13 cellular contexts compared by ENCODE assay signal in genomic region chr22:41560095-41560487, GRCh38. TPM values are rescaled to one million over a fixed set of nuclear protein-coding genes. Genes with fewer than 3 reads are reported as not detected.
DNase-seq lines count a peak whose midpoint lies in the region; ATAC-seq and TF ChIP-seq lines count a peak whose summit lies in the region.
"Had no signal": no experiment of that assay in that cellular context is flagged by ENCODE, and none has a peak within 500 bp of the region (broad histone marks: within the 10 kb centered on the region; RNA-seq: fewer than 3 reads in every experiment).

No MANE protein-coding gene starts in this region.

- no peak overlapping the region; a peak in 1 of 4 replicates for H3K27ac ChIP-seq in SK-N-SH (ENCODE audit: low read depth in 2 of 2, low read length in 1 of 2)
- peak overlapping the region; percentile 19 to 91 (median 70) for H3K27ac ChIP-seq in esophagus squamous epithelium
- peak overlapping the region; percentile 96 to 99 for H3K27ac ChIP-seq in uterus
- H3K27ac ChIP-seq: epithelial cell of prostate had no signal

- no peak for DNase-seq in SK-N-SH
- no peak for DNase-seq in esophagus squamous epithelium (lab: John Stamatoyannopoulos, UW)
- DNase-seq in nephron progenitor cell, result no peak
- no peak for DNase-seq in uterus
- no peak for DNase-seq in activated naive CD8-positive, alpha-beta T cell treated with anti-CD3 and anti-CD28 coated beads for 36 hours
- DNase-seq in erythroblast (lab: John Stamatoyannopoulos, UW), result no peak
- DNase-seq in DMS79 treated with DMSO at 0.1 percent for 48 hours (lab: John Stamatoyannopoulos, UW), result no peak
- DNase-seq: 8988T, DMS 273 treated with DMSO at 0.1 percent for 48 hours, NCI-H2029 treated with DMSO at 0.1 percent for 48 hours had no signal

- peaks cover 12% of the 10 kb centered on the region for H3K27me3 Mint-ChIP-seq in nephron progenitor cell (ENCODE audit: low read depth, poor library complexity)
- H3K27me3 Mint-ChIP-seq in activated naive CD8-positive, alpha-beta T cell treated with anti-CD3 and anti-CD28 coated beads for 36 hours, result peaks cover 44% of the 10 kb centered on the region

- H3K4me3 Mint-ChIP-seq in nephron progenitor cell, result peak overlapping the region; percentile 74
- H3K4me3 Mint-ChIP-seq in activated naive CD8-positive, alpha-beta T cell treated with anti-CD3 and anti-CD28 coated beads for 36 hours, result no peak overlapping the region
- H3K4me3 Mint-ChIP-seq: activated T-helper 1 cell treated with anti-CD3 and anti-CD28 coated beads, Interleukin-12 subunit alpha, Interleukin-12 subunit beta, Interleukin-2, Interleukin-4 antibody, amounts not matched to agents 30 ng/mL and 10 ng/mL and 1 ng/mL, durations not matched to agents 14 hours and 24 hours and 36 hours had no signal

- H4K20me1 ChIP-seq in SK-N-SH (ENCODE audit: insufficient read depth), result no peaks in the 10 kb centered on the region

- TF ChIP-seq RAD21 in SK-N-SH (IDR thresholded peaks at IDR 0.05; ENCODE audit: low read length), result no peak

- no peak for TF ChIP-seq EP300 in SK-N-SH (IDR thresholded peaks at IDR 0.05; ENCODE audit: borderline replicate concordance in 1 of 2, low read depth in 1 of 2, low read length in 1 of 2)

- TF ChIP-seq POLR2A in esophagus squamous epithelium (IDR thresholded peaks at IDR 0.05), result no peak
- no peak for TF ChIP-seq POLR2A in uterus (IDR thresholded peaks at IDR 0.05)
- no peak for TF ChIP-seq POLR2A in erythroblast (IDR thresholded peaks at IDR 0.05; ENCODE audit: low read length)

- no peaks in the 10 kb centered on the region for H3K79me2 ChIP-seq in SK-N-SH (ENCODE audit: insufficient read depth)

- H3K9me3 Mint-ChIP-seq in nephron progenitor cell, result no peaks in the 10 kb centered on the region
- H3K9me3 Mint-ChIP-seq in activated naive CD8-positive, alpha-beta T cell treated with anti-CD3 and anti-CD28 coated beads for 36 hours, result no peaks in the 10 kb centered on the region
- H3K9me3 Mint-ChIP-seq: activated T-helper 1 cell treated with anti-CD3 and anti-CD28 coated beads, Interleukin-12 subunit alpha, Interleukin-12 subunit beta, Interleukin-2, Interleukin-4 antibody, amounts not matched to agents 30 ng/mL and 10 ng/mL and 1 ng/mL, durations not matched to agents 14 hours and 24 hours and 36 hours had no signal

- intact Hi-C loops in esophagus squamous epithelium (cut with DNase I) (no loop called here), uterus (cut with DNase I; ENCODE audit: low total_unique reads) (no loop called here)

- ATAC-seq in SK-N-SH treated with all-trans-retinoic acid at 6 μM for 48 hours, result no peak

- peak overlapping the region; percentile 76; the same call in 1 of the 2 replicates for H3K4me2 ChIP-seq in SK-N-SH

- peak overlapping the region; percentile 48 for H3K27ac Mint-ChIP-seq in nephron progenitor cell
- no peak overlapping the region for H3K27ac Mint-ChIP-seq in activated naive CD8-positive, alpha-beta T cell treated with anti-CD3 and anti-CD28 coated beads for 36 hours
- H3K27ac Mint-ChIP-seq: activated T-helper 1 cell treated with anti-CD3 and anti-CD28 coated beads, Interleukin-12 subunit alpha, Interleukin-12 subunit beta, Interleukin-2, Interleukin-4 antibody, amounts not matched to agents 30 ng/mL and 10 ng/mL and 1 ng/mL, durations not matched to agents 14 hours and 24 hours and 36 hours had no signal

- CTCF ChIA-PET in SK-N-SH (lab: Yijun Ruan, JAX), result interaction anchor here (2.1 kb wide), 1 partner anchor 37 kb away, joined by 6 read pairs; no protein-coding TSS in a partner anchor

- H3K9me2 ChIP-seq in SK-N-SH, result no peaks in the 10 kb centered on the region

- H2AFZ ChIP-seq in SK-N-SH (ENCODE audit: low read depth), result no peak overlapping the region

- TF ChIP-seq CTCF in SK-N-SH (IDR thresholded peaks at IDR 0.05) (no peak), esophagus squamous epithelium (IDR thresholded peaks at IDR 0.05) (no peak), nephron progenitor cell (IDR thresholded peaks at IDR 0.05) (no peak), uterus (IDR thresholded peaks at IDR 0.05) (no peak)

- H3K27me3 ChIP-seq in SK-N-SH (ENCODE audit: insufficient read depth), result no peaks in the 10 kb centered on the region
- H3K27me3 ChIP-seq in esophagus squamous epithelium, result peaks cover 0 to 46% (median 0%) of the 10 kb centered on the region in 4 donors
- H3K27me3 ChIP-seq in uterus, result no peaks in the 10 kb centered on the region

- peaks cover 6% of the 10 kb centered on the region for H3F3A ChIP-seq in SK-N-SH (replicated peaks; ENCODE audit: insufficient read depth)

- POLR2A ChIA-PET in SK-N-SH (lab: Yijun Ruan, JAX), result no interaction called here

- peaks cover 3 to 41% of the 10 kb centered on the region in 2 experiments; a peak in 2 of 4 replicates for H3K4me1 ChIP-seq in SK-N-SH (ENCODE audit: control insufficient read depth in 1 of 2, insufficient read depth in 2 of 2, low read depth in 1 of 2, low read length in 1 of 2)
- H3K4me1 ChIP-seq in esophagus squamous epithelium, result peaks cover 3 to 53% (median 13%) of the 10 kb centered on the region in 3 donors
- H3K4me1 ChIP-seq in uterus, result peaks cover 5 to 12% of the 10 kb centered on the region in 2 donors

- 85% methylated on average over 4 of the region's 7 CpGs for WGBS in SK-N-SH (ENCODE audit: low lambda C conversion rate)
- 46 to 62% methylated on average over 5 to 7 of the region's 7 CpGs for WGBS in esophagus squamous epithelium, 2 donors

- H3K36me3 ChIP-seq in SK-N-SH (replicated peaks in 1 of 2; ENCODE audit: control insufficient read depth in 1 of 2, insufficient read depth in 2 of 2, low read length in 1 of 2) (no peaks in the 10 kb centered on the region), esophagus squamous epithelium (no peaks in the 10 kb centered on the region), uterus (no peaks in the 10 kb centered on the region)

- H3K36me3 Mint-ChIP-seq in nephron progenitor cell (ENCODE audit: low read depth), result no peaks in the 10 kb centered on the region
- no peaks in the 10 kb centered on the region for H3K36me3 Mint-ChIP-seq in activated naive CD8-positive, alpha-beta T cell treated with anti-CD3 and anti-CD28 coated beads for 36 hours

- no peak overlapping the region for H3K9ac ChIP-seq in SK-N-SH

- peaks cover 82% of the 10 kb centered on the region for H3K4me1 Mint-ChIP-seq in nephron progenitor cell
- H3K4me1 Mint-ChIP-seq in activated naive CD8-positive, alpha-beta T cell treated with anti-CD3 and anti-CD28 coated beads for 36 hours, result peaks cover 6% of the 10 kb centered on the region

- H3K9me3 ChIP-seq in SK-N-SH, result no peaks in the 10 kb centered on the region
- no peaks in the 10 kb centered on the region for H3K9me3 ChIP-seq in esophagus squamous epithelium
- H3K9me3 ChIP-seq in uterus, result no peaks in the 10 kb centered on the region

- H3K4me3 ChIP-seq in SK-N-SH (ENCODE audit: low read depth in 2 of 2, low read length in 1 of 2), result peak overlapping the region in 1 of 2 experiments; percentile 50; a peak in 1 of 4 replicates
- peak overlapping the region in 1 of 4 donors; percentile 57 for H3K4me3 ChIP-seq in esophagus squamous epithelium
- H3K4me3 ChIP-seq in uterus, result peak overlapping the region; percentile 60

TF ChIP-seq in SK-N-SH, 30 proteins besides CTCF, POLR2A, EP300 and RAD21:
- TF ChIP-seq FOXM1 (IDR thresholded peaks at IDR 0.05; ENCODE audit: low read depth) (no peak), EZH2phosphoT487 (IDR thresholded peaks at IDR 0.05; ENCODE audit: borderline replicate concordance, low read depth) (no peak), MAX (IDR thresholded peaks at IDR 0.05; ENCODE audit: low read depth) (no peak), FOXJ3 (CRISPR knock-in tag; IDR thresholded peaks at IDR 0.05) (no peak), ELF1 (IDR thresholded peaks at IDR 0.05) (no peak)
TF ChIP-seq in SK-N-SH: peak in this region for 0.

TF ChIP-seq in SK-N-SH treated with all-trans-retinoic acid at 6 μM for 48 hours, 23 proteins besides CTCF, POLR2A, EP300 and RAD21:
- no peak for TF ChIP-seq ZC3H10 (CRISPR knock-in tag; IDR thresholded peaks at IDR 0.05)
- TF ChIP-seq SNAI2 (CRISPR knock-in tag; IDR thresholded peaks at IDR 0.05), result no peak
- TF ChIP-seq ZNF565 (CRISPR knock-in tag; conservative IDR thresholded peaks at IDR 0.05; ENCODE audit: low read depth), result no peak
- TF ChIP-seq CSDC2 (CRISPR knock-in tag; IDR thresholded peaks at IDR 0.05), result no peak
- no peak for TF ChIP-seq RARB (CRISPR knock-in tag; IDR thresholded peaks at IDR 0.05)
- no peak for TF ChIP-seq ZFP3 (CRISPR knock-in tag; IDR thresholded peaks at IDR 0.05)
- no peak for TF ChIP-seq TOX (CRISPR knock-in tag; IDR thresholded peaks at IDR 0.05; ENCODE audit: borderline replicate concordance)
- no peak for TF ChIP-seq ESRRG (CRISPR knock-in tag; IDR thresholded peaks at IDR 0.05)

RNA-seq across cellular contexts. Expression of gene CSDC2, which starts 0.7 kb away (rescaled TPM):
- 5.5 and 5.7 TPM in 2 replicates for polyA plus RNA-seq in SK-N-SH (2012; rRNA removed)
- polyA plus RNA-seq in SK-N-SH (2012; cell fraction: cytosol; rRNA removed), result 2.0 and 3.4 TPM in 2 replicates
- 11.8 and 13.9 TPM in 2 replicates for polyA plus RNA-seq in SK-N-SH (2012; cell fraction: nucleus; rRNA removed)
- total RNA-seq in esophagus squamous epithelium (1 to 10 TPM in 2 of 4 donors, under 1 TPM in 2; 0.19 to 2.7 (median 0.73) TPM), uterus (10 to 100 TPM in 2 of 4 donors, 1 to 10 TPM in 2; 2.4 to 83.0 (median 19.6) TPM)
- total RNA-seq in activated naive CD8-positive, alpha-beta T cell treated with anti-CD3 and anti-CD28 coated beads for 36 hours, result not detected
- total RNA-seq: activated T-helper 1 cell treated with anti-CD3 and anti-CD28 coated beads, Interleukin-12 subunit alpha, Interleukin-12 subunit beta, Interleukin-2, Interleukin-4 antibody, amounts not matched to agents 30 ng/mL and 10 ng/mL and 1 ng/mL, durations not matched to agents 14 hours and 24 hours and 36 hours had no signal

RNA-seq across cellular contexts. Expression of gene POLR3H, which starts 15.8 kb away (rescaled TPM):
- polyA plus RNA-seq in SK-N-SH (2012; rRNA removed), result 22.9 and 25.8 TPM in 2 replicates
- polyA plus RNA-seq in SK-N-SH (2012; cell fraction: cytosol; rRNA removed), result 17.1 and 22.6 TPM in 2 replicates
- polyA plus RNA-seq in SK-N-SH (2012; cell fraction: nucleus; rRNA removed), result 16.8 and 21.7 TPM in 2 replicates
- 10 to 100 TPM; 13.7 to 23.3 (median 16.1) TPM for total RNA-seq in esophagus squamous epithelium
- total RNA-seq in uterus, result 10 to 100 TPM in 2 of 4 donors, 1 to 10 TPM in 2; 3.2 to 41.9 (median 16.6) TPM
- total RNA-seq in activated naive CD8-positive, alpha-beta T cell treated with anti-CD3 and anti-CD28 coated beads for 36 hours, result 10 to 100 TPM; 69.2 to 70.1 TPM

RNA-seq across cellular contexts. Expression of gene PMM1, which starts 29.5 kb away (rescaled TPM):
- 44.3 and 46.4 TPM in 2 replicates for polyA plus RNA-seq in SK-N-SH (2012; rRNA removed)
- polyA plus RNA-seq in SK-N-SH (2012; cell fraction: cytosol; rRNA removed), result 29.1 and 34.9 TPM in 2 replicates
- polyA plus RNA-seq in SK-N-SH (2012; cell fraction: nucleus; rRNA removed), result 79.8 and 109 TPM in 2 replicates
- total RNA-seq in esophagus squamous epithelium, result 10 to 100 TPM; 17.9 to 65.2 (median 49.5) TPM
- total RNA-seq in uterus, result 10 to 100 TPM; 21.0 to 76.5 (median 34.6) TPM
- total RNA-seq in activated naive CD8-positive, alpha-beta T cell treated with anti-CD3 and anti-CD28 coated beads for 36 hours, result 10 to 100 TPM; 24.3 to 26.9 TPM

Comparison
In these comparisons a context has a peak if more than half of its experiments do, and no peak if none do; other contexts are left out.
1. H3K27ac ChIP-seq: peak in esophagus squamous epithelium (4 of 4) and uterus (2 of 2); none in SK-N-SH (0 of 2).